9 cellular contexts compared by ENCODE assay signal in genomic region chr20:1800777-1801176, GRCh38.
A peak's percentile ranks its signal among the peaks of the same experiment; 100 is the strongest.
DNase-seq lines count a peak whose midpoint lies in the region; ATAC-seq, FAIRE-seq and TF ChIP-seq lines count a peak whose summit lies in the region.
"Had no signal": no experiment of that assay in that cellular context is flagged by ENCODE, and none has a peak within 500 bp of the region (broad histone marks: within the 10 kb centered on the region; RNA-seq: fewer than 3 reads in every experiment).

No MANE protein-coding gene starts in this region.

- H3K27ac Mint-ChIP-seq in GM23338, result no peak overlapping the region
- no peak overlapping the region for H3K27ac Mint-ChIP-seq in mesothelial cell of epicardium
- H3K27ac Mint-ChIP-seq: T-helper 2 cell treated with Interferon-gamma antibody and Interleukin-4, amounts not matched to agents 5 μg/mL and 100 μg/mL, for 36 hours had no signal

- H3K4me2 ChIP-seq in GM23338, result no peak overlapping the region

- peaks cover 4% of the 10 kb centered on the region; the same call in 1 of the 3 replicates for H3K36me3 Mint-ChIP-seq in GM23338 (ENCODE audit: low read depth)
- no peaks in the 10 kb centered on the region for H3K36me3 Mint-ChIP-seq in activated T-cell treated with anti-CD3 and anti-CD28 coated beads, Interleukin-2, amount 50 U/mL, for 4 hours (ENCODE audit: insufficient read depth)
- H3K36me3 Mint-ChIP-seq in mesothelial cell of epicardium, result no peaks in the 10 kb centered on the region

- no peak overlapping the region for H3K27ac ChIP-seq in GM23338 (ENCODE audit: low read depth)
- H3K27ac ChIP-seq in RWPE2 (ENCODE audit: poor library complexity, severe bottlenecking), result no peak overlapping the region

- H3K4me1 ChIP-seq in GM23338 (ENCODE audit: insufficient read depth) (peaks cover 18% of the 10 kb centered on the region), RWPE2 (ENCODE audit: insufficient read depth, poor library complexity, severe bottlenecking) (peaks cover 9% of the 10 kb centered on the region)

- H3F3A ChIP-seq in GM23338 (replicated peaks; ENCODE audit: low read depth), result peaks cover 8% of the 10 kb centered on the region; the same call in 1 of the 2 replicates

- H3K27me3 Mint-ChIP-seq in GM23338 (ENCODE audit: insufficient read depth, low read depth, poor library complexity), result peaks cover 32% of the 10 kb centered on the region
- H3K27me3 Mint-ChIP-seq in activated T-cell treated with anti-CD3 and anti-CD28 coated beads, Interleukin-2, amount 50 U/mL, for 4 hours (ENCODE audit: low read depth), result peaks cover 47% of the 10 kb centered on the region
- peaks cover 71% of the 10 kb centered on the region for H3K27me3 Mint-ChIP-seq in mesothelial cell of epicardium (ENCODE audit: low read depth)

- H3K27me3 ChIP-seq in GM23338 (ENCODE audit: insufficient read depth) (peaks cover 43% of the 10 kb centered on the region), RWPE2 (ENCODE audit: insufficient read depth, poor library complexity, severe bottlenecking) (no peaks in the 10 kb centered on the region)

- no peaks in the 10 kb centered on the region for H3K9me3 ChIP-seq in RWPE2 (ENCODE audit: severe bottlenecking)

- H3K4me3 ChIP-seq in GM23338, result no peak overlapping the region
- H3K4me3 ChIP-seq in RWPE2 (ENCODE audit: severe bottlenecking), result no peak overlapping the region
- no peak overlapping the region for H3K4me3 ChIP-seq in fibroblast of villous mesenchyme (ENCODE audit: low read depth, low read length)

- FAIRE-seq in A204.1 (lab: Jason Lieb, UNC), result peak; percentile 86

- DNase-seq in GM23338 (ENCODE audit: low spot score) (no peak), RWPE2 (ENCODE audit: low spot score) (no peak), fibroblast of villous mesenchyme (ENCODE audit: low read depth) (peak; percentile 36), ureter (ENCODE audit: low spot score) (no peak), mesothelial cell of epicardium (ENCODE audit: low spot score in 2 of 2, unreplicated experiment in 2 of 2) (no peak)
- DNase-seq in activated T-cell treated with anti-CD3 and anti-CD28 coated beads, Interleukin-2, amount 50 U/mL, for 4 hours, result no peak

- H4K20me1 ChIP-seq in GM23338 (replicated peaks; ENCODE audit: insufficient read depth), result no peaks in the 10 kb centered on the region

- H3K4me3 Mint-ChIP-seq in GM23338 (no peak overlapping the region), mesothelial cell of epicardium (no peak overlapping the region)
- no peak overlapping the region for H3K4me3 Mint-ChIP-seq in activated T-cell treated with anti-CD3 and anti-CD28 coated beads, Interleukin-2, amount 50 U/mL, for 4 hours
- H3K4me3 Mint-ChIP-seq: T-helper 2 cell treated with Interferon-gamma antibody and Interleukin-4, amounts not matched to agents 5 μg/mL and 100 μg/mL, for 36 hours had no signal

- H3K36me3 ChIP-seq in GM23338 (ENCODE audit: insufficient read depth), result no peaks in the 10 kb centered on the region
- no peaks in the 10 kb centered on the region for H3K36me3 ChIP-seq in RWPE2 (ENCODE audit: low read depth)

- TF ChIP-seq CTCF in GM23338 (conservative IDR thresholded peaks at IDR 0.05; ENCODE audit: low read depth in 2 of 2) (peak; percentile 46 to 47), RWPE2 (IDR thresholded peaks at IDR 0.05; ENCODE audit: poor library complexity, severe bottlenecking) (peak; percentile 58), fibroblast of villous mesenchyme (IDR thresholded peaks at IDR 0.05; ENCODE audit: insufficient read depth, low read depth, low read length) (peak; percentile 44), mesothelial cell of epicardium (IDR thresholded peaks at IDR 0.05; ENCODE audit: unreplicated experiment) (no peak)

- peaks cover 32% of the 10 kb centered on the region for H3K4me1 Mint-ChIP-seq in GM23338
- H3K4me1 Mint-ChIP-seq in activated T-cell treated with anti-CD3 and anti-CD28 coated beads, Interleukin-2, amount 50 U/mL, for 4 hours (ENCODE audit: low read depth), result peaks cover 11% of the 10 kb centered on the region
- H3K4me1 Mint-ChIP-seq in mesothelial cell of epicardium, result peaks cover 9% of the 10 kb centered on the region

- H3K9me3 Mint-ChIP-seq in GM23338, result no peaks in the 10 kb centered on the region
- no peaks in the 10 kb centered on the region for H3K9me3 Mint-ChIP-seq in activated T-cell treated with anti-CD3 and anti-CD28 coated beads, Interleukin-2, amount 50 U/mL, for 4 hours
- H3K9me3 Mint-ChIP-seq in mesothelial cell of epicardium, result no peaks in the 10 kb centered on the region
- H3K9me3 Mint-ChIP-seq: T-helper 2 cell treated with Interferon-gamma antibody and Interleukin-4, amounts not matched to agents 5 μg/mL and 100 μg/mL, for 36 hours had no signal

- H3K9me2 ChIP-seq in GM23338 (ENCODE audit: insufficient read depth), result no peaks in the 10 kb centered on the region

- no peaks in the 10 kb centered on the region for H3K79me2 ChIP-seq in GM23338 (replicated peaks; ENCODE audit: insufficient read depth)

- no peak overlapping the region for H2AFZ ChIP-seq in GM23338

- ATAC-seq in GM23338 (no peak), RWPE2 (ENCODE audit: low read depth) (no peak), GM18520 (IDR thresholded peaks at IDR 0.05; ENCODE audit: unreplicated experiment) (no peak)
- ATAC-seq in activated T-cell treated with anti-CD3 and anti-CD28 coated beads, Interleukin-2, amount 50 U/mL, for 4 hours, result no peak

TF ChIP-seq in GM23338, 12 proteins besides CTCF, POLR2A, EP300 and RAD21 (continues in another document):
- TF ChIP-seq ETS1 (IDR thresholded peaks at IDR 0.05), result no peak
- no peak for TF ChIP-seq ZNF114 (CRISPR knock-in tag; IDR thresholded peaks at IDR 0.05)
- TF ChIP-seq, protein P1, sequence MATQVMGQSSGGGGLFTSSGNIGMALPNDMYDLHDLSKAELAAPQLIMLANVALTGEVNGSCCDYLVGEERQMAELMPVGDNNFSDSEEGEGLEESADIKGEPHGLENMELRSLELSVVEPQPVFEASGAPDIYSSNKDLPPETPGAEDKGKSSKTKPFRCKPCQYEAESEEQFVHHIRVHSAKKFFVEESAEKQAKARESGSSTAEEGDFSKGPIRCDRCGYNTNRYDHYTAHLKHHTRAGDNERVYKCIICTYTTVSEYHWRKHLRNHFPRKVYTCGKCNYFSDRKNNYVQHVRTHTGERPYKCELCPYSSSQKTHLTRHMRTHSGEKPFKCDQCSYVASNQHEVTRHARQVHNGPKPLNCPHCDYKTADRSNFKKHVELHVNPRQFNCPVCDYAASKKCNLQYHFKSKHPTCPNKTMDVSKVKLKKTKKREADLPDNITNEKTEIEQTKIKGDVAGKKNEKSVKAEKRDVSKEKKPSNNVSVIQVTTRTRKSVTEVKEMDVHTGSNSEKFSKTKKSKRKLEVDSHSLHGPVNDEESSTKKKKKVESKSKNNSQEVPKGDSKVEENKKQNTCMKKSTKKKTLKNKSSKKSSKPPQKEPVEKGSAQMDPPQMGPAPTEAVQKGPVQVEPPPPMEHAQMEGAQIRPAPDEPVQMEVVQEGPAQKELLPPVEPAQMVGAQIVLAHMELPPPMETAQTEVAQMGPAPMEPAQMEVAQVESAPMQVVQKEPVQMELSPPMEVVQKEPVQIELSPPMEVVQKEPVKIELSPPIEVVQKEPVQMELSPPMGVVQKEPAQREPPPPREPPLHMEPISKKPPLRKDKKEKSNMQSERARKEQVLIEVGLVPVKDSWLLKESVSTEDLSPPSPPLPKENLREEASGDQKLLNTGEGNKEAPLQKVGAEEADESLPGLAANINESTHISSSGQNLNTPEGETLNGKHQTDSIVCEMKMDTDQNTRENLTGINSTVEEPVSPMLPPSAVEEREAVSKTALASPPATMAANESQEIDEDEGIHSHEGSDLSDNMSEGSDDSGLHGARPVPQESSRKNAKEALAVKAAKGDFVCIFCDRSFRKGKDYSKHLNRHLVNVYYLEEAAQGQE (IDR thresholded peaks at IDR 0.05; ENCODE audit: unreplicated experiment), result no peak
- no peak for TF ChIP-seq ZNF331 (CRISPR knock-in tag; IDR thresholded peaks at IDR 0.05; ENCODE audit: low read depth)
- no peak for TF ChIP-seq POLR2AphosphoS5 (IDR thresholded peaks at IDR 0.05; ENCODE audit: low read depth)
- TF ChIP-seq JUNB (IDR thresholded peaks at IDR 0.05; ENCODE audit: unreplicated experiment), result no peak
